Comparison of ENCODE assay signal across 12 cellular contexts in genomic region chr19:17202249-17202648, GRCh38. TPM values are rescaled to one million over a fixed set of nuclear protein-coding genes. Genes with fewer than 3 reads are reported as not detected.
A peak's percentile ranks its signal among the peaks of the same experiment; 100 is the strongest.
DNase-seq lines count a peak whose midpoint lies in the region; ATAC-seq, FAIRE-seq and TF ChIP-seq lines count a peak whose summit lies in the region.
"Had no signal": no experiment of that assay in that cellular context is flagged by ENCODE, and none has a peak within 500 bp of the region (broad histone marks: within the 10 kb centered on the region; RNA-seq: fewer than 3 reads in every experiment).

No MANE protein-coding gene starts in this region.

- FAIRE-seq in urothelium cell line (lab: Jason Lieb, UNC) = peak; percentile 59

- H3K9me3 Mint-ChIP-seq in endothelial cell (ENCODE audit: unreplicated experiment) = no peaks in the 10 kb centered on the region
- H3K9me3 Mint-ChIP-seq: activated naive CD8-positive, alpha-beta T cell treated with anti-CD3 and anti-CD28 coated beads, Interleukin-2, amount 10 ng/mL, durations not matched to agents 7 days and 5 days; CD14-positive monocyte had no signal

- in situ Hi-C loops in SK-MEL-5 (cut with HindIII; ENCODE audit: low pct_unique_long_range_greater_than_20kb, low sequenced_read_pairs) = no loop called here

- H3K4me3 Mint-ChIP-seq in endothelial cell (ENCODE audit: unreplicated experiment) = peak overlapping the region; percentile 17
- H3K4me3 Mint-ChIP-seq: activated naive CD8-positive, alpha-beta T cell treated with anti-CD3 and anti-CD28 coated beads, Interleukin-2, amount 10 ng/mL, durations not matched to agents 7 days and 5 days; CD14-positive monocyte had no signal

- no peak overlapping the region for H3K27ac Mint-ChIP-seq in endothelial cell (ENCODE audit: unreplicated experiment)
- H3K27ac Mint-ChIP-seq: activated naive CD8-positive, alpha-beta T cell treated with anti-CD3 and anti-CD28 coated beads, Interleukin-2, amount 10 ng/mL, durations not matched to agents 7 days and 5 days had no signal

- no peak for TF ChIP-seq CTCF in endothelial cell (IDR thresholded peaks at IDR 0.05; ENCODE audit: unreplicated experiment)

- peaks cover 9% of the 10 kb centered on the region for H3K27me3 Mint-ChIP-seq in endothelial cell (ENCODE audit: unreplicated experiment)
- H3K27me3 Mint-ChIP-seq: activated naive CD8-positive, alpha-beta T cell treated with anti-CD3 and anti-CD28 coated beads, Interleukin-2, amount 10 ng/mL, durations not matched to agents 7 days and 5 days had no signal

- no peaks in the 10 kb centered on the region for H3K4me1 Mint-ChIP-seq in endothelial cell (ENCODE audit: unreplicated experiment)
- H3K4me1 Mint-ChIP-seq: CD14-positive monocyte had no signal

- no peak for ATAC-seq in GM18498 (IDR thresholded peaks at IDR 0.05; ENCODE audit: unreplicated experiment)

- peak; percentile 44 for DNase-seq in stimulated activated CD4-positive, alpha-beta T cell treated with anti-CD3 and anti-CD28 coated beads, Interleukin-1b, Interleukin-23, amount 100 ng/mL, for 48 hours
- DNase-seq in stimulated activated CD4-positive, alpha-beta T cell treated with anti-CD3 and anti-CD28 coated beads, Interleukin-4, amount 100 ng/mL, for 4 hours = no peak
- DNase-seq in SK-MEL-5 (ENCODE audit: low read depth, low spot score) = peak; percentile 62
- DNase-seq in endothelial cell (ENCODE audit: low spot score) = no peak
- DNase-seq in urothelium cell line (ENCODE audit: low spot score) = no peak
- DNase-seq in NCI-H524 treated with DMSO at 0.1 percent for 48 hours (lab: John Stamatoyannopoulos, UW) = no peak
- DNase-seq in HK-2 (ENCODE audit: unreplicated experiment) = no peak
- DNase-seq: activated naive CD8-positive, alpha-beta T cell treated with anti-CD3 and anti-CD28 coated beads, Interleukin-2, amount 10 ng/mL, durations not matched to agents 7 days and 5 days; foreskin melanocyte; NCI-H1092 treated with DMSO at 0.1 percent for 48 hours had no signal

- H3K36me3 Mint-ChIP-seq in endothelial cell (ENCODE audit: low read depth, unreplicated experiment) = peaks cover 41% of the 10 kb centered on the region

RNA-seq across cellular contexts. Expression of gene USE1, which starts 12.9 kb away (rescaled TPM):
- 6.8 and 8.5 TPM in 2 replicates for total RNA-seq in SK-MEL-5 (2014; rRNA removed; shearing (Covaris generic))
- polyA plus RNA-seq in SK-MEL-5 (2015; cell fraction: cytosol; rRNA removed) = 11.6 and 12.5 TPM in 2 replicates
- 53.6 and 53.9 TPM in 2 replicates for polyA plus RNA-seq in SK-MEL-5 (2015; cell fraction: nucleus; rRNA removed)
- total RNA-seq in endothelial cell (ENCODE audit: unreplicated experiment) = 13.0 TPM

RNA-seq across cellular contexts. Expression of gene OCEL1, which starts 23.8 kb away (rescaled TPM):
- 3.3 and 4.6 TPM in 2 replicates for total RNA-seq in SK-MEL-5 (2014; rRNA removed; shearing (Covaris generic))
- polyA plus RNA-seq in SK-MEL-5 (2015; cell fraction: cytosol; rRNA removed) = 11.5 and 16.7 TPM in 2 replicates
- polyA plus RNA-seq in SK-MEL-5 (2015; cell fraction: nucleus; rRNA removed) = 5.1 TPM in 2 replicates
- 16.5 TPM for total RNA-seq in endothelial cell (ENCODE audit: unreplicated experiment)

RNA-seq across cellular contexts. Expression of gene NR2F6, which starts 43.5 kb away (rescaled TPM):
- 30.3 and 35.2 TPM in 2 replicates for total RNA-seq in SK-MEL-5 (2014; rRNA removed; shearing (Covaris generic))
- 53.5 and 58.7 TPM in 2 replicates for polyA plus RNA-seq in SK-MEL-5 (2015; cell fraction: cytosol; rRNA removed)
- polyA plus RNA-seq in SK-MEL-5 (2015; cell fraction: nucleus; rRNA removed) = 17.1 and 41.2 TPM in 2 replicates
- 69.9 TPM for total RNA-seq in endothelial cell (ENCODE audit: unreplicated experiment)

Comparison
In these comparisons a context has a peak if more than half of its experiments do, and no peak if none do; other contexts are left out.
1. DNase-seq: peak in stimulated activated CD4-positive, alpha-beta T cell treated with anti-CD3 and anti-CD28 coated beads, Interleukin-1b, Interleukin-23, amount 100 ng/mL, for 48 hours (single experiment) and SK-MEL-5 (single experiment); none in stimulated activated CD4-positive, alpha-beta T cell treated with anti-CD3 and anti-CD28 coated beads, Interleukin-4, amount 100 ng/mL, for 4 hours (0 of 2), endothelial cell (single experiment), urothelium cell line (single experiment), NCI-H524 treated with DMSO at 0.1 percent for 48 hours (single experiment) and HK-2 (single experiment).